In genomic region chr19:7924651-7925170, GRCh38 we compare ENCODE assay signal across 9 cellular contexts. TPM values are rescaled to one million over a fixed set of nuclear protein-coding genes. Genes with fewer than 3 reads are reported as not detected.
DNase-seq lines count a peak whose midpoint lies in the region; ATAC-seq and TF ChIP-seq lines count a peak whose summit lies in the region.
"Had no signal": no experiment of that assay in that cellular context is flagged by ENCODE, and none has a peak within 500 bp of the region (broad histone marks: within the 10 kb centered on the region; RNA-seq: fewer than 3 reads in every experiment).

No MANE protein-coding gene starts in this region.

- H3K9me3 ChIP-seq in DOHH2 (ENCODE audit: control insufficient read depth, insufficient read depth, low read length) (no peaks in the 10 kb centered on the region), SK-N-MC (ENCODE audit: low read depth, low read length) (no peaks in the 10 kb centered on the region), iPS-15b (ENCODE audit: control insufficient read depth, insufficient read depth, low read length) (no peaks in the 10 kb centered on the region), sigmoid colon (no peaks in the 10 kb centered on the region)

- ATAC-seq in HG03442 (IDR thresholded peaks at IDR 0.05; ENCODE audit: unreplicated experiment) (no peak), GM18870 (IDR thresholded peaks at IDR 0.05; ENCODE audit: unreplicated experiment) (no peak)
- ATAC-seq: naive thymus-derived CD4-positive, alpha-beta T cell had no signal

- no peaks in the 10 kb centered on the region for H3K9me2 ChIP-seq in DOHH2 (replicated peaks; ENCODE audit: control insufficient read depth, low read length)

- H4K20me1 ChIP-seq in DOHH2 (ENCODE audit: control insufficient read depth, insufficient read depth, low read depth, low read length): peaks cover 10% of the 10 kb centered on the region; the same call in 1 of the 2 replicates

- intact Hi-C loops in sigmoid colon (cut with DNase I): loop anchor here (10.0 kb wide), 3 partner anchors 440 to 1190 kb away; partner anchors contain the start of genes ANGPTL4, GPR108, MBD3L1 and TRIP10

- H3K9ac ChIP-seq in SK-N-MC (ENCODE audit: insufficient read length) (no peak overlapping the region), iPS-15b (ENCODE audit: low read depth, low read length) (no peak overlapping the region)

- no peaks in the 10 kb centered on the region for H3K79me2 ChIP-seq in DOHH2 (ENCODE audit: control insufficient read depth, low read length)

- H3K36me3 ChIP-seq in DOHH2 (ENCODE audit: control insufficient read depth, low read length) (peaks cover 15% of the 10 kb centered on the region), SK-N-MC (ENCODE audit: insufficient read depth, low read length) (peaks cover 11% of the 10 kb centered on the region; the same call in 1 of the 2 replicates), iPS-15b (ENCODE audit: control insufficient read depth, insufficient read depth, low read length) (peaks cover 2% of the 10 kb centered on the region), sigmoid colon (peaks cover 11 to 16% (median 13%) of the 10 kb centered on the region in 4 donors)

- peaks cover 12% of the 10 kb centered on the region; the same call in 1 of the 2 replicates for H3F3A ChIP-seq in DOHH2 (ENCODE audit: control insufficient read depth, insufficient read depth)

- H3K27me3 ChIP-seq in DOHH2 (ENCODE audit: control insufficient read depth, low read length): no peaks in the 10 kb centered on the region
- no peaks in the 10 kb centered on the region for H3K27me3 ChIP-seq in iPS-15b (ENCODE audit: control insufficient read depth, insufficient read depth, low read length)
- H3K27me3 ChIP-seq in sigmoid colon: no peaks in the 10 kb centered on the region

- no peak for TF ChIP-seq POLR2A in sigmoid colon (IDR thresholded peaks at IDR 0.05)

- TF ChIP-seq EP300 in sigmoid colon (IDR thresholded peaks at IDR 0.05): no peak

- 34 to 50% methylated on average over 34 of the region's 34 CpGs for WGBS in sigmoid colon, 2 donors

- H3K27ac ChIP-seq in DOHH2 (ENCODE audit: low read depth, low read length): no peak overlapping the region
- H3K27ac ChIP-seq in SK-N-MC: no peak overlapping the region
- H3K27ac ChIP-seq in sigmoid colon: peak overlapping the region; percentile 89 to 97 (median 94)

- H3K4me2 ChIP-seq in DOHH2 (ENCODE audit: low read length): peak overlapping the region; percentile 61

- in situ Hi-C loops in KBM-7 (cut with MboI; ENCODE audit: low pct_unique_long_range_greater_than_20kb, low sequenced_read_pairs): no loop called here

- H3K4me3 ChIP-seq in DOHH2 (ENCODE audit: low read length) (no peak overlapping the region), SK-N-MC (peak overlapping the region; percentile 83), iPS-15b (ENCODE audit: low read depth, low read length) (peak overlapping the region; percentile 35), sigmoid colon (peak overlapping the region; percentile 39 to 81 (median 64))

- DNase-seq in SK-N-MC (ENCODE audit: low read depth, low spot score) (no peak), sigmoid colon (no peak), KBM-7 (no peak), NCI-H1436 (lab: John Stamatoyannopoulos, UW) (no peak)

- no peak for TF ChIP-seq CTCF in DOHH2 (IDR thresholded peaks at IDR 0.05; ENCODE audit: low read depth, low read length, poor library complexity, severe bottlenecking)
- no peak for TF ChIP-seq CTCF in sigmoid colon (IDR thresholded peaks at IDR 0.05)

- H3K4me1 ChIP-seq in DOHH2 (ENCODE audit: control insufficient read depth, low read length) (peaks cover 23% of the 10 kb centered on the region), iPS-15b (ENCODE audit: control insufficient read depth, insufficient read depth, low read length) (peaks cover 3% of the 10 kb centered on the region), sigmoid colon (peaks cover 0 to 89% (median 85%) of the 10 kb centered on the region in 4 donors)

RNA-seq across cellular contexts. Expression of gene CTXN1, which starts 1.2 kb away (rescaled TPM):
- 10 to 100 TPM; 25.3 to 92.2 (median 38.8) TPM for total RNA-seq in sigmoid colon
- 1 to 10 TPM in 1 of 3 donors, under 1 TPM in 2; 0.60 to 2.2 (median 0.92) TPM for polyA plus RNA-seq in sigmoid colon
- polyA plus RNA-seq: naive thymus-derived CD4-positive, alpha-beta T cell had no signal

RNA-seq across cellular contexts. Expression of gene SNAPC2, which starts 4.6 kb away (rescaled TPM):
- total RNA-seq in sigmoid colon: 10 to 100 TPM; 20.3 to 31.2 (median 27.8) TPM
- 10 to 100 TPM; 11.6 to 19.5 (median 16.8) TPM for polyA plus RNA-seq in sigmoid colon

RNA-seq across cellular contexts. Expression of gene TGFBR3L, which starts 10.1 kb away (rescaled TPM):
- 1 to 10 TPM in 1 of 4 donors, not detected in 3; 1.8 TPM for total RNA-seq in sigmoid colon
- not detected for polyA plus RNA-seq in sigmoid colon
- polyA plus RNA-seq: naive thymus-derived CD4-positive, alpha-beta T cell had no signal

RNA-seq across cellular contexts. Expression of gene TIMM44, which starts 18.8 kb away (rescaled TPM):
- 10 to 100 TPM; 51.7 to 80.1 (median 78.6) TPM for total RNA-seq in sigmoid colon
- 10 to 100 TPM; 33.0 to 72.4 (median 38.8) TPM for polyA plus RNA-seq in sigmoid colon

RNA-seq across cellular contexts. Expression of gene MAP2K7, which starts 21.0 kb away (rescaled TPM):
- total RNA-seq in sigmoid colon: 10 to 100 TPM; 12.5 to 20.2 (median 17.4) TPM
- 10 to 100 TPM; 15.6 to 27.8 (median 15.7) TPM for polyA plus RNA-seq in sigmoid colon

Comparison
In these comparisons a context has a peak if more than half of its experiments do, and no peak if none do; other contexts are left out.
1. H3K27ac ChIP-seq: peak in sigmoid colon (4 of 4); none in DOHH2 (single experiment) and SK-N-MC (single experiment).